ENCODE assay signal across 8 cellular contexts in the genomic region with DNA sequence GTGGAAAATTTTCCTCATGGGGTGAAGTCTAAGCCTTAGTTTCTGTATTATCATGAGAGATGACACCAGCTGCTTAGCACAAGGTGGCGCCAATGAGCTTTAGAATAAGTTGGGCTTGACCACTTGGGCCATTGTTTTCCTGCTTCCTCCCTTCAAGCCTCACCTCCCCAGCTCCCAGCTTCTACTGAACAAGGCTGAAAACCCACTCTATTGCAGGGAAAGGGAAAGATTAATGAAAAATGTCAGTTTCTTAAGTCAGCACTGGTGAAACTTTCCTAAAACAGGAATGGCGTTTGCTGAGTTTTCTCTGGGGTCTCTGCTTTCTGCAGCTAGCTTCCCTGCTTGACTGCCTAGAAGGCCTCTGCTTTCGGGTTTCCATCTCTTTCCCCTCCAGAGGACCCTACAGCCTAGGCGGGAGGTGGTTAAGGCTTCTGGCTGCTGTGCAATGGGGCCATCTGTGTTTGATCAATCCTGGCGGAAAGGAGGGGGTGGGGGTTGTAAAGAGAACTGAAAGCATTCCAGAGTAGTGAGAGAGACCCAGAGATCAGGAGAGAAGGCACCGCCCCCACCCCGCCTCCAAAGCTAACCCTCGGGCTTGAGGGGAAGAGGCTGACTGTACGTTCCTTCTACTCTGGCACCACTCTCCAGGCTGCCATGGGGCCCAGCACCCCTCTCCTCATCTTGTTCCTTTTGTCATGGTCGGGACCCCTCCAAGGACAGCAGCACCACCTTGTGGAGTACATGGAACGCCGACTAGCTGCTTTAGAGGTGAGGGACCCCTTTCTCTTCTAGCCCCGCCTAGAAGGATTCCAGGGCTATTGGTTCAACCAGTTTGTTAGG. TPM values are rescaled to one million over a fixed set of nuclear protein-coding genes. Genes with fewer than 3 reads are reported as not detected.
DNase-seq lines count a peak whose midpoint lies in the region; ATAC-seq and TF ChIP-seq lines count a peak whose summit lies in the region.

A gene with protein sequence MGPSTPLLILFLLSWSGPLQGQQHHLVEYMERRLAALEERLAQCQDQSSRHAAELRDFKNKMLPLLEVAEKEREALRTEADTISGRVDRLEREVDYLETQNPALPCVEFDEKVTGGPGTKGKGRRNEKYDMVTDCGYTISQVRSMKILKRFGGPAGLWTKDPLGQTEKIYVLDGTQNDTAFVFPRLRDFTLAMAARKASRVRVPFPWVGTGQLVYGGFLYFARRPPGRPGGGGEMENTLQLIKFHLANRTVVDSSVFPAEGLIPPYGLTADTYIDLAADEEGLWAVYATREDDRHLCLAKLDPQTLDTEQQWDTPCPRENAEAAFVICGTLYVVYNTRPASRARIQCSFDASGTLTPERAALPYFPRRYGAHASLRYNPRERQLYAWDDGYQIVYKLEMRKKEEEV (plus strand): TSS at position 612 of the 840 bp plus-strand sequence. CDS start 43 bp downstream, at position 655.

- H3K4me2 ChIP-seq in H9 (ENCODE audit: insufficient read depth, insufficient read length, low read length) = peak within 1 kb of the TSS; percentile 42

- no peak within 1 kb of the TSS for H3K4ac ChIP-seq in H9 (ENCODE audit: low read depth, low read length)

- peaks cover 6% of the 10 kb centered on the region; the same call in 1 of the 2 replicates for H3K79me2 ChIP-seq in H9 (ENCODE audit: insufficient read depth, low read length)

- H3K23me2 ChIP-seq in H9 (ENCODE audit: insufficient read length, low read depth, low read length, poor library complexity, severe bottlenecking) = peaks cover 10% of the 10 kb centered on the region

- no peak within 1 kb of the TSS for H2AK5ac ChIP-seq in H9 (ENCODE audit: insufficient read length, low read length)

- no CpG with 5 or more reads among the region's 13 CpGs for WGBS in H9 (ENCODE audit: extremely low coverage, insufficient read length, low lambda C conversion rate)
- WGBS in endodermal cell (ENCODE audit: insufficient coverage in 1 of 2, insufficient read length in 1 of 2), 2 experiments = 23 to 27% methylated on average over 3 to 13 of the region's 13 CpGs

- H3K27ac ChIP-seq in CD4-positive, alpha-beta memory T cell (ENCODE audit: low read depth, low read length) = no peak within 1 kb of the TSS
- H3K27ac ChIP-seq in H9 (ENCODE audit: insufficient read length, low read depth, low read length) (peak within 1 kb of the TSS; percentile 72), endodermal cell (ENCODE audit: low read depth, low read length) (peak within 1 kb of the TSS; percentile 62)

- H2BK20ac ChIP-seq in H9 (ENCODE audit: low read depth, low read length, poor library complexity, severe bottlenecking) = no peak within 1 kb of the TSS

- no peak within 1 kb of the TSS for H3K18ac ChIP-seq in H9 (ENCODE audit: insufficient read length, low read depth, low read length)

- no peak within 1 kb of the TSS for H3K4me3 ChIP-seq in CD4-positive, alpha-beta memory T cell (ENCODE audit: low read length in 2 of 2)
- H3K4me3 ChIP-seq in endodermal cell (ENCODE audit: low read length) = peak within 1 kb of the TSS; percentile 2

- H3K4me1 ChIP-seq in CD4-positive, alpha-beta memory T cell (ENCODE audit: insufficient read depth, low read length) = no peaks in the 10 kb centered on the region
- H3K4me1 ChIP-seq in H9 (ENCODE audit: insufficient read depth, low read length) (peaks cover 17% of the 10 kb centered on the region), endodermal cell (ENCODE audit: control insufficient read depth, insufficient read depth, low read length) (peaks cover 14% of the 10 kb centered on the region)

- H3K9me3 Mint-ChIP-seq in CD4-positive, alpha-beta memory T cell = no peaks in the 10 kb centered on the region
- no peaks in the 10 kb centered on the region; a peak in 1 of 5 replicates for H3K9me3 Mint-ChIP-seq in H9
- no peaks in the 10 kb centered on the region for H3K9me3 Mint-ChIP-seq in endodermal cell

- no peak within 1 kb of the TSS for H4K5ac ChIP-seq in H9 (ENCODE audit: insufficient read length, low read depth, low read length)

- H3K9me3 ChIP-seq in CD4-positive, alpha-beta memory T cell (ENCODE audit: control insufficient read depth in 1 of 2, low read length in 2 of 2) = no peaks in the 10 kb centered on the region
- H3K9me3 ChIP-seq in H9 (ENCODE audit: control insufficient read depth, low read depth, low read length) (no peaks in the 10 kb centered on the region), endodermal cell (ENCODE audit: control insufficient read depth, low read length) (peaks cover 3% of the 10 kb centered on the region)

- no peak within 1 kb of the TSS for H3K23ac ChIP-seq in H9 (ENCODE audit: insufficient read length, low read depth, low read length)

- H3K14ac ChIP-seq in H9 (ENCODE audit: insufficient read depth, low read length) = peak within 1 kb of the TSS; percentile 60

- peaks cover 3 to 27% of the 10 kb centered on the region in 2 donors for H3K36me3 Mint-ChIP-seq in CD4-positive, alpha-beta memory T cell
- peaks cover 22 to 47% (median 45%) of the 10 kb centered on the region in 3 experiments for H3K36me3 Mint-ChIP-seq in H9 (ENCODE audit: insufficient read depth in 1 of 3, low read depth in 3 of 3)
- peaks cover 22% of the 10 kb centered on the region for H3K36me3 Mint-ChIP-seq in endodermal cell (ENCODE audit: low read depth)

- H3K4me1 Mint-ChIP-seq in CD4-positive, alpha-beta memory T cell = peaks cover 11 to 41% (median 27%) of the 10 kb centered on the region in 4 donors
- H3K4me1 Mint-ChIP-seq in H9 (peaks cover 89 to 92% of the 10 kb centered on the region in 2 experiments), endodermal cell (peaks cover 40% of the 10 kb centered on the region)

- no peaks in the 10 kb centered on the region for H4K20me1 ChIP-seq in H9 (ENCODE audit: control insufficient read depth, insufficient read depth, insufficient read length)

- POLR2A ChIA-PET in CD4-positive, alpha-beta memory T cell (lab: Charles Lee; ENCODE audit: partially characterized antibody) = interaction anchor here (1.0 kb wide), 1 partner anchor 49 kb away, joined by 3 read pairs; no protein-coding TSS in a partner anchor

- TF ChIP-seq CTCF in H9 (conservative IDR thresholded peaks at IDR 0.05) (peak; percentile 82), endodermal cell (conservative IDR thresholded peaks at IDR 0.05) (peak; percentile 83)

- H2BK12ac ChIP-seq in H9 (ENCODE audit: insufficient read length, low read depth, low read length) = no peak within 1 kb of the TSS

- CTCF ChIA-PET in CD4-positive, alpha-beta memory T cell (lab: Charles Lee; ENCODE audit: partially characterized antibody) = interaction anchor here (0.8 to 2.3 kb wide), 13 partner anchors 9 to 848 kb away, joined by 3 to 16 read pairs (median 3); a partner anchor contains a TSS

- peak in 3 of 5 donors; percentile 17 to 27 (median 22) for DNase-seq in CD4-positive, alpha-beta memory T cell
- DNase-seq in H9 (peak; percentile 90), NCI-H2196 treated with DMSO at 0.1 percent for 48 hours (lab: John Stamatoyannopoulos, UW; ENCODE audit: unreplicated experiment) (peak; percentile 68), endodermal cell (peak; percentile 93), lung microvascular endothelial cell (ENCODE audit: low read depth in 2 of 2) (peak; percentile 91 to 92)
- peak; percentile 32 to 45 for DNase-seq in activated CD4-positive, alpha-beta T cell treated with anti-CD3 and anti-CD28 coated beads for 4 hours
- DNase-seq in stimulated activated CD4-positive, alpha-beta T cell treated with anti-CD3 and anti-CD28 coated beads, TNF-alpha, amount 100 ng/mL, for 48 hours (ENCODE audit: low read depth in 3 of 3) = peak in 2 of 3 donors; percentile 13 to 48

- no peak within 1 kb of the TSS for H4K91ac ChIP-seq in H9 (ENCODE audit: insufficient read length, low read depth, low read length)

- no peak within 1 kb of the TSS for H3K9ac ChIP-seq in H9 (ENCODE audit: extremely low read depth, insufficient read length, low read length)
- peak within 1 kb of the TSS; percentile 12 for H3K9ac ChIP-seq in endodermal cell (ENCODE audit: extremely low read depth, low read length, poor library complexity, severe bottlenecking)

- H2BK120ac ChIP-seq in H9 (ENCODE audit: low read depth, low read length, poor library complexity, severe bottlenecking) = no peak within 1 kb of the TSS

- peak within 1 kb of the TSS in 5 of 7 donors; percentile 30 to 67 (median 50) for H3K27ac Mint-ChIP-seq in CD4-positive, alpha-beta memory T cell
- H3K27ac Mint-ChIP-seq in H9 = peak within 1 kb of the TSS; percentile 85 to 98 (median 97)
- H3K27ac Mint-ChIP-seq in endodermal cell = peak within 1 kb of the TSS; percentile 97

- no peak within 1 kb of the TSS for H2BK15ac ChIP-seq in H9 (ENCODE audit: low read depth, low read length)

- H3K36me3 ChIP-seq in CD4-positive, alpha-beta memory T cell (ENCODE audit: insufficient read depth, low read length) = peaks cover 7% of the 10 kb centered on the region
- H3K36me3 ChIP-seq in endodermal cell (ENCODE audit: control insufficient read depth, insufficient read depth, low read length) = peaks cover 16% of the 10 kb centered on the region

- intact Hi-C loops in CD4-positive, alpha-beta memory T cell (cut with micrococcal nuclease) = loop anchor here (1.0 to 5.0 kb wide), 5 partner anchors 144 to 578 kb away; no protein-coding TSS in a partner anchor

- H2AFZ ChIP-seq in H9 (ENCODE audit: low read length) = no peak within 1 kb of the TSS

- H3K27me3 ChIP-seq in CD4-positive, alpha-beta memory T cell (ENCODE audit: insufficient read depth, low read length) = no peaks in the 10 kb centered on the region
- no peaks in the 10 kb centered on the region for H3K27me3 ChIP-seq in H9 (ENCODE audit: insufficient read depth, low read length)
- H3K27me3 ChIP-seq in endodermal cell (ENCODE audit: control insufficient read depth, insufficient read depth, low read length, poor library complexity, severe bottlenecking) = peaks cover 21% of the 10 kb centered on the region

- no peaks in the 10 kb centered on the region for H3K27me3 Mint-ChIP-seq in CD4-positive, alpha-beta memory T cell
- H3K27me3 Mint-ChIP-seq in H9 (ENCODE audit: low read depth) (peaks cover 3% of the 10 kb centered on the region), endodermal cell (ENCODE audit: insufficient read depth) (peaks cover 46% of the 10 kb centered on the region)

- peak within 1 kb of the TSS; percentile 57 for H2BK5ac ChIP-seq in H9 (ENCODE audit: insufficient read length, low read length)

- H3K79me1 ChIP-seq in H9 (ENCODE audit: insufficient read depth, low read depth, low read length, poor library complexity, severe bottlenecking) = peaks cover 6% of the 10 kb centered on the region

- H3K4me3 Mint-ChIP-seq in CD4-positive, alpha-beta memory T cell = peak within 1 kb of the TSS in 1 of 8 donors; percentile 17
- H3K4me3 Mint-ChIP-seq in H9 (peak within 1 kb of the TSS; percentile 60 to 70), endodermal cell (peak within 1 kb of the TSS; percentile 50)

- no peak for ATAC-seq in GM21576 (IDR thresholded peaks at IDR 0.05; ENCODE audit: unreplicated experiment)

- no peak within 1 kb of the TSS for H3K56ac ChIP-seq in H9 (ENCODE audit: insufficient read length, low read depth, low read length)

- no peak within 1 kb of the TSS for H4K8ac ChIP-seq in H9 (replicated peaks; ENCODE audit: insufficient read length, low read depth, low read length)

- H3T11ph ChIP-seq in H9 (ENCODE audit: low read length) = no peak within 1 kb of the TSS

RNA-seq across cellular contexts. Expression of the gene that starts here (rescaled TPM):
- under 1 TPM; 0.42 to 0.70 TPM for total RNA-seq in CD4-positive, alpha-beta memory T cell
- not detected for polyA plus RNA-seq in CD4-positive, alpha-beta memory T cell
- total RNA-seq in H9 (2021) (171 and 176 TPM in 2 replicates), endodermal cell (10 to 100 TPM in 1 of 2 donors, 1 to 10 TPM in 1; 4.3 to 14.8 TPM), lung microvascular endothelial cell (5.8 and 8.7 TPM in 2 replicates)
- polyA plus RNA-seq in endodermal cell (2013, experiment 1 of 2) = 17.4 TPM
- 10.1 TPM for polyA plus RNA-seq in endodermal cell (2013, experiment 2 of 2)

Comparison
In these comparisons a context has a peak if more than half of its experiments do, and no peak if none do; other contexts are left out.
1. RNA of the gene that starts here (total RNA-seq): 171 to 176 TPM in H9; 4.3 to 14.8 TPM in endodermal cell, 5.8 to 8.7 TPM in lung microvascular endothelial cell and 0.42 to 0.70 TPM in CD4-positive, alpha-beta memory T cell; every median in the first group is over 10 times any median in the second.
2. Peak in DNase-seq in CD4-positive, alpha-beta memory T cell; RNA of the gene not detected or under 1 TPM.
3. DNase-seq: peak in every context shown above with its lines; median percentile 93 in endodermal cell; 92 in lung microvascular endothelial cell; 90 in H9; 68 in NCI-H2196 treated with DMSO at 0.1 percent for 48 hours; 38 in activated CD4-positive, alpha-beta T cell treated with anti-CD3 and anti-CD28 coated beads for 4 hours; 30 in stimulated activated CD4-positive, alpha-beta T cell treated with anti-CD3 and anti-CD28 coated beads, TNF-alpha, amount 100 ng/mL, for 48 hours; 22 in CD4-positive, alpha-beta memory T cell.
4. Peak in every context shown above with its lines, with median percentiles within 50 percentile points of each other: H3K27ac Mint-ChIP-seq.